ENCODE assay signal across 1 cellular context in genomic region chr12:121839993-121840761, GRCh38.
TF ChIP-seq lines count a peak whose summit lies in the region.

No MANE protein-coding gene starts in this region.

TF ChIP-seq in HEK293, 187 proteins besides CTCF, POLR2A, EP300 and RAD21 (continued from another document):
- TF ChIP-seq PATZ1 (tag by site-specific recombination; IDR thresholded peaks at IDR 0.05) (no peak), ZNF175 (tag by site-specific recombination; IDR thresholded peaks at IDR 0.05) (no peak), ZNF140 (tag by site-specific recombination; IDR thresholded peaks at IDR 0.05) (no peak), ZNF660 (tag by site-specific recombination; IDR thresholded peaks at IDR 0.05) (no peak), ZNF571 (tag by site-specific recombination; IDR thresholded peaks at IDR 0.05) (no peak), ZSCAN4 (tag by site-specific recombination; IDR thresholded peaks at IDR 0.05) (no peak), HOXC10 (CRISPR knock-in tag; IDR thresholded peaks at IDR 0.05) (no peak), ZNF239 (tag by site-specific recombination; IDR thresholded peaks at IDR 0.05) (peak; percentile 93), ZNF2 (tag by site-specific recombination; IDR thresholded peaks at IDR 0.05) (0 out of 2 replicates have a peak, but pooled peaks have one; percentile 10), ZNF629 (tag by site-specific recombination; IDR thresholded peaks at IDR 0.05) (0 out of 2 replicates have a peak, but pooled peaks have one; percentile 0), SCRT1 (tag by site-specific recombination; IDR thresholded peaks at IDR 0.05; ENCODE audit: borderline replicate concordance) (no peak)
